8 cellular contexts compared by ENCODE assay signal in the genomic region with DNA sequence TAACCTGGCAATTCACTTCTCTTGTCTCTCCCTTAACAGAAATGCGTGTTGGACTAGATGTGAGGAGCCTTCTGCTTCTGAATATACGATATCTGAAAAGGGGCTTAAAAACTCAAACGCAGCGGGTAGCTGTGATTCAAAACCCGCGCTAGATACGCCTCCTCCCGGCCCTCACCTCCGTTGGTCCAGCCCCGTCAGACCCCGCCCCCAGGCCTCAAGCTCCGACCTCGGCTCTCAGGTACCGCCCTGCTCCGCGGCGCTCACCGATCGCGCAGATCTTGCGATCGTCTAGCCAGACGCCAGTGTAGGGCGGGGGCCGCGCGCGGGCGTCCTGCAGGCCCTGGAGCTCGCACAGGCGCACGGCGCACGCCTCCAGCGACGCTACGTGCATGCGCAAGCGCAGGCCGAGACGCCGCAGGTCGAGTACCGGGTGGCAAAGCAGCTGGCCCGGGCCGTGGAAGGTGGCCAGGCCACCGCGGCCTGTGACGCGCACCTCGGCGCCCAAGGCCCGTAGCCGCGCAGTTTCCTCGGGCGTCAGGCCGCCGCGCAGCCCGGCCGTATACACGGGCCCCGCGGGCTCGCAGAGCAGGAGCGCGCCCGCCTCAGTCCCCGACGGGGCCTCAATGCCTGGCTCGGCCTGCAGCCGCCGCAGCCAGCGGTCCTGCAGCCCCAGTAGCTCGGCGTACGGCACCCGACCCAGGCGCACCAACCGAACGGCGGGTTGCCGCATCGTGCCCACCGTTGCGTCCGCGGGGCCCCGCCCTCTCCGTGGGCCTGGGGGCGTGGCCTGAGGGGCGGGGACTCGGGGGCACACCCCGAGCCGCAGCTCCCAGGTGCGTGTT. TPM values are rescaled to one million over a fixed set of nuclear protein-coding genes. Genes with fewer than 3 reads are reported as not detected.
DNase-seq lines count a peak whose midpoint lies in the region; ATAC-seq, FAIRE-seq and TF ChIP-seq lines count a peak whose summit lies in the region.

A gene (minus strand): TSS at position 751 of the 842 bp plus-strand sequence. CDS start 21 bp downstream, at position 730.

- ATAC-seq in HG02798 (IDR thresholded peaks at IDR 0.05; ENCODE audit: poor library complexity, unreplicated experiment) (peak; percentile 98), heart right ventricle (peak; percentile 98 to 100 (median 99))

- intact Hi-C loops in adrenal gland (cut with DNase I) = no loop called here
- intact Hi-C loops in heart right ventricle (cut with DNase I) = loop anchor here in 2 of 10 donors (5.0 to 10.0 kb wide), 2 partner anchors 96 to 242 kb away; a partner anchor contains a TSS

- TF ChIP-seq POLR2A in GM12891 (IDR thresholded peaks at IDR 0.05; ENCODE audit: low read depth, low read length) = peak; percentile 83
- TF ChIP-seq POLR2A in adrenal gland (IDR thresholded peaks at IDR 0.05) = peak; percentile 86 to 91

- H3K27me3 ChIP-seq in adrenal gland (no peaks in the 10 kb centered on the region), heart right ventricle (no peaks in the 10 kb centered on the region)

- peaks cover 14% of the 10 kb centered on the region for H3K9me3 Mint-ChIP-seq in type B pancreatic cell

- no peaks in the 10 kb centered on the region for H3K27me3 Mint-ChIP-seq in type B pancreatic cell

- H3K36me3 Mint-ChIP-seq in type B pancreatic cell = peaks cover 20% of the 10 kb centered on the region

- H3K9me3 ChIP-seq in adrenal gland (replicated peaks in 1 of 3) (no peaks in the 10 kb centered on the region), heart right ventricle (peaks cover 0 to 19% (median 6%) of the 10 kb centered on the region in 11 donors)

- peak within 1 kb of the TSS; percentile 86 for H3K4me3 Mint-ChIP-seq in type B pancreatic cell

- 0% methylated on average over 3 to 97 of the region's 97 CpGs for WGBS in adrenal gland, 4 donors
- 0% methylated on average over 97 of the region's 97 CpGs for WGBS in heart right ventricle, 2 donors

- FAIRE-seq in GM12891 (lab: Jason Lieb, UNC) = peak; percentile 98

- peak in 1 of 6 experiments; percentile 23 for TF ChIP-seq CTCF in adrenal gland (IDR thresholded peaks at IDR 0.05)
- TF ChIP-seq CTCF in heart right ventricle (IDR thresholded peaks at IDR 0.05) = peak in 1 of 9 donors; percentile 16
- no peak for TF ChIP-seq CTCF in type B pancreatic cell (conservative IDR thresholded peaks at IDR 0.05)

- peaks cover 0 to 15% of the 10 kb centered on the region in 2 donors for H3K4me1 ChIP-seq in adrenal gland (replicated peaks in 1 of 2)
- peaks cover 0 to 20% (median 10%) of the 10 kb centered on the region in 9 donors for H3K4me1 ChIP-seq in heart right ventricle

- H3K27ac Mint-ChIP-seq in type B pancreatic cell = peak within 1 kb of the TSS; percentile 89

- H3K4me1 Mint-ChIP-seq in type B pancreatic cell (ENCODE audit: unreplicated experiment) = peaks cover 20% of the 10 kb centered on the region

- H3K36me3 ChIP-seq in adrenal gland (replicated peaks in 1 of 2) = no peaks in the 10 kb centered on the region
- H3K36me3 ChIP-seq in heart right ventricle = peaks cover 0 to 15% (median 0%) of the 10 kb centered on the region in 9 donors

- DNase-seq in GM12891 (ENCODE audit: insufficient read length, low spot score) (peak; percentile 83), NCI-H1417 treated with DMSO at 0.1 percent for 48 hours (lab: John Stamatoyannopoulos, UW) (peak; percentile 88), SW480 (ENCODE audit: low spot score) (peak; percentile 98), adrenal gland (peak; percentile 97 to 99 (median 98)), heart right ventricle (peak; percentile 95 to 97), pons (ENCODE audit: low spot score) (peak; percentile 90), type B pancreatic cell (ENCODE audit: extremely low spot score, unreplicated experiment) (peak; percentile 97)

- H3K4me3 ChIP-seq in adrenal gland (peak within 1 kb of the TSS; percentile 27 to 67 (median 52)), heart right ventricle (peak within 1 kb of the TSS; percentile 45 to 96 (median 84))

- H3K27ac ChIP-seq in adrenal gland (peak within 1 kb of the TSS; percentile 93 to 99 (median 96)), heart right ventricle (peak within 1 kb of the TSS; percentile 93 to 99 (median 98))

TF ChIP-seq in GM12891, 5 proteins besides CTCF, POLR2A, EP300 and RAD21:
- peak; percentile 4 for TF ChIP-seq PAX5 (IDR thresholded peaks at IDR 0.05; ENCODE audit: insufficient read depth, low read length, severe bottlenecking)
- no peak; the same call in 1 of the 2 replicates for TF ChIP-seq TAF1 (IDR thresholded peaks at IDR 0.05; ENCODE audit: low read depth, low read length)
- peak; percentile 88 for TF ChIP-seq POLR2AphosphoS5 (IDR thresholded peaks at IDR 0.05; ENCODE audit: low read depth, low read length)
- TF ChIP-seq POU2F2 (IDR thresholded peaks at IDR 0.05; ENCODE audit: low read depth, low read length) = peak; percentile 21; the same call in 1 of the 2 replicates
- TF ChIP-seq SPI1 (IDR thresholded peaks at IDR 0.05; ENCODE audit: low read depth, low read length) = no peak

RNA-seq across cellular contexts. Expression of the gene that starts here (rescaled TPM):
- 2.2 TPM for polyA plus RNA-seq in GM12891 (2012; ENCODE audit: low read depth, missing spikeins)
- 1 to 10 TPM; 3.4 to 7.7 (median 5.4) TPM for total RNA-seq in adrenal gland
- polyA plus RNA-seq in adrenal gland = 1 to 10 TPM; 1.8 to 7.0 (median 2.0) TPM
- total RNA-seq in heart right ventricle = 1 to 10 TPM; 1.0 to 3.8 (median 1.7) TPM
- polyA plus RNA-seq in heart right ventricle = 1 to 10 TPM in 1 of 2 donors, under 1 TPM in 1; 0.93 to 1.5 TPM
- total RNA-seq in type B pancreatic cell (ENCODE audit: low replicate concordance) = 5.5 and 5.6 TPM in 2 replicates

Comparison
In these comparisons a context has a peak if more than half of its experiments do, and no peak if none do; other contexts are left out.
1. Peak in every context shown above with its lines: DNase-seq, ATAC-seq, H3K4me3 ChIP-seq and H3K27ac ChIP-seq.